ENCODE assay signal across 1 cellular context in the genomic region with DNA sequence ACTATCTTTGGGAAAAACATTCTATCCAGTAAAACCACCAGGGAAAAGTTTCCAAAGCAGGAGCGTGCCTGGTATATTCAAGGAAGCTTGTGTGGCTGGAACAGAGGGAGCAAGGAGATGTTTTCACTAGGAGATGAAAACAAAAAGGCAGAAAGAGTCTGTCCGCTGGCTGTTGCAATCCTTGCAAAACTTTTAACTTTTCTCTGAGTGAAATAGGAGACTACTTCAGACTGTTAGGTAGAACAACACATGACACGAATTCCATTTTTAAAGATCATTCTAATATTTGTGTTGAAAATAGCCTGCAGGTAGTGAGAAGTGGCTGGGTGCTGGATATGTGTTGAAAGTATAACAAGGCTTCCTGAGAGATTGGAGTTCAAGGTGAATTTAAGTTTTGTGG.
TF ChIP-seq lines count a peak whose summit lies in the region.

No MANE protein-coding gene starts in this region.

TF ChIP-seq in GM23338, 12 proteins besides CTCF, POLR2A, EP300 and RAD21:
- TF ChIP-seq ZNF462 (CRISPR knock-in tag; IDR thresholded peaks at IDR 0.05) (no peak), EZH2phosphoT487 (IDR thresholded peaks at IDR 0.05; ENCODE audit: unreplicated experiment) (no peak), JUNB (IDR thresholded peaks at IDR 0.05; ENCODE audit: unreplicated experiment) (no peak), REST (IDR thresholded peaks at IDR 0.05; ENCODE audit: unreplicated experiment) (no peak), NANOG (IDR thresholded peaks at IDR 0.05; ENCODE audit: borderline replicate concordance) (no peak), ZNF114 (CRISPR knock-in tag; IDR thresholded peaks at IDR 0.05) (no peak), CREB1 (CRISPR knock-in tag; IDR thresholded peaks at IDR 0.05; ENCODE audit: low read depth) (no peak), POLR2AphosphoS5 (IDR thresholded peaks at IDR 0.05; ENCODE audit: low read depth) (no peak), STAT1 (IDR thresholded peaks at IDR 0.05; ENCODE audit: unreplicated experiment) (no peak), ETS1 (IDR thresholded peaks at IDR 0.05) (no peak)
